18 cellular contexts compared by ENCODE assay signal in the genomic region with DNA sequence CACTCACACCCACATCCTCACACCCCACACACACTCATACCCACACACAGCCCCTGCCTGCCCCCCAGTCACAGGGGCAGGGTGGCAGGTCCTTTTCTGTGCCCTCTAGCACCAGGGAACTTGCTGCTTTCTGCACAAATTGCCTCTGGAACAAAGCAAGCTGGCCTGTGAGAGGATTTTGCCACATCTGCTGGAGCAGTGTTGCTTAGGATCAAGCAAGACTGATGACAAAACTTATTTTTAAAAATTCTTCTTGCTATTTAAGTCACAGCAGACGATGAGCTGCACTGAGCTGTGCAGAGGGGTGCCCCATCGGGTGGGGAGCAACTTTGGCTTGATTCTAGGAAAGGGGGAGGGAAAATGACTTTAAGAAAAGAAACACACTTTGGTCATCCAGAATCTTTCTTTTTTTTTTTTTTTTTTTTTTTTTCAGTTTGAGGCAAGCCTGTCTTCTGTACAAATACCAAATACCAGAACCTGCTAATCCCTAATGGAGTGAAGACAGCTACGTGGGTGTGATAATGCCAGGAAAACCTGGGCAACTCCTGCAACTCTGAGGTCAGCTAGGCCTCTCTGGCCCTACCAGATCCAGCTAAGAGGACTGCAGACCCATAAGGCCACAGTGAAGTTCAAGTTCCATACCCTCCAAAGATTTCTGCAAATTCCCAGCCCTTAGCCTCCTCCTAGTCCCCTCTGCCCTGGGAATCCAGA.
"Had no signal": no experiment of that assay in that cellular context is flagged by ENCODE, and none has a peak within 500 bp of the region (broad histone marks: within the 10 kb centered on the region; RNA-seq: fewer than 3 reads in every experiment).

No MANE protein-coding gene starts in this region.

- ATAC-seq: heart right ventricle; lower lobe of right lung; natural killer cell; sciatic nerve; stimulated activated memory B cell treated with anti-CD40 and anti-IgM and Interleukin-4, amounts not matched to agents 10 μg/mL and 1 μg/mL and 100 μg/mL, for 72 hours had no signal

- H3K36me3 ChIP-seq: colonic mucosa, heart right ventricle, left ventricle myocardium inferior, lower lobe of right lung, neural progenitor cell, prostate gland, spleen, transverse colon had no signal

- H3K4me1 ChIP-seq: colonic mucosa, neural progenitor cell, parathyroid adenoma, prostate gland, spleen, transverse colon had no signal

- H3K9me3 ChIP-seq: colonic mucosa, heart right ventricle, left ventricle myocardium inferior, lower lobe of right lung, prostate gland, spleen, transverse colon had no signal

- H3K27ac ChIP-seq: colonic mucosa, heart right ventricle, left ventricle myocardium inferior, lower lobe of right lung, neural progenitor cell, parathyroid adenoma, prostate gland, spleen, transverse colon had no signal

- DNase-seq: colonic mucosa; dermis blood vessel endothelial cell; effector CD8-positive, alpha-beta T cell; heart right ventricle; hypothalamus; left ventricle myocardium inferior; lower lobe of right lung; natural killer cell; spleen; stimulated activated CD4-positive, alpha-beta T cell treated with anti-CD3 and anti-CD28 coated beads, Interleukin-15, amount 100 ng/mL, for 24 hours; stimulated activated CD4-positive, alpha-beta T cell treated with anti-CD3 and anti-CD28 coated beads, Interleukin-1b, Interleukin-23, amount 100 ng/mL, for 48 hours; stimulated activated CD4-positive, alpha-beta T cell treated with anti-CD3 and anti-CD28 coated beads, Interleukin-4, amount 100 ng/mL, for 24 hours; transverse colon had no signal

- H3K4me3 ChIP-seq: colonic mucosa, heart right ventricle, left ventricle myocardium inferior, lower lobe of right lung, neural progenitor cell, prostate gland, spleen, transverse colon had no signal

- H3K27me3 ChIP-seq: colonic mucosa, neural progenitor cell had no signal
